Comparison of ENCODE assay signal across 8 cellular contexts in genomic region chr2:105797298-105797819, GRCh38. TPM values are rescaled to one million over a fixed set of nuclear protein-coding genes. Genes with fewer than 3 reads are reported as not detected.
DNase-seq lines count a peak whose midpoint lies in the region; ATAC-seq and TF ChIP-seq lines count a peak whose summit lies in the region.

No MANE protein-coding gene starts in this region.

- peak overlapping the region; percentile 76 for H3K27ac ChIP-seq in epithelial cell of prostate
- peak overlapping the region in 3 of 4 donors; percentile 16 to 35 (median 34) for H3K27ac ChIP-seq in gastrocnemius medialis

- in situ Hi-C loops in gastrocnemius medialis (cut with MboI; ENCODE audit: low sequenced_read_pairs in 4 of 4), result no loop called here

- no peaks in the 10 kb centered on the region for H3K27me3 ChIP-seq in gastrocnemius medialis

- H3K4me3 ChIP-seq in gastrocnemius medialis, result no peak overlapping the region

- no peak for TF ChIP-seq POLR2A in gastrocnemius medialis (IDR thresholded peaks at IDR 0.05)

- no peaks in the 10 kb centered on the region for H3K9me3 ChIP-seq in gastrocnemius medialis

- peak; percentile 47 for ATAC-seq in HG02763 (IDR thresholded peaks at IDR 0.05; ENCODE audit: unreplicated experiment)
- ATAC-seq in gastrocnemius medialis, result peak; percentile 34 to 72

- peaks cover 55 to 72% of the 10 kb centered on the region in 2 donors for H3K4me1 ChIP-seq in gastrocnemius medialis

- DNase-seq in activated CD4-positive, alpha-beta T cell treated with anti-CD3 and anti-CD28 coated beads for 48 hours, result peak; percentile 53
- no peak for DNase-seq in activated CD4-positive, alpha-beta T cell treated with anti-CD3 and anti-CD28 coated beads, Interleukin-2, amount 50 U/mL, for 4 hours
- peak; percentile 93 for DNase-seq in NOMO-1 treated with dmso at 0.1 percent for 144 hours (lab: John Stamatoyannopoulos, UW; ENCODE audit: unreplicated experiment)
- DNase-seq in epithelial cell of prostate (ENCODE audit: low read depth, low spot score), result no peak
- DNase-seq in gastrocnemius medialis, result no peak
- no peak for DNase-seq in kidney glomerular epithelial cell (lab: John Stamatoyannopoulos, UW)
- DNase-seq in SHP77 treated with DMSO at 0.1 percent for 48 hours (lab: John Stamatoyannopoulos, UW), result no peak

- H3K36me3 ChIP-seq in gastrocnemius medialis, result no peaks in the 10 kb centered on the region

- intact Hi-C loops in gastrocnemius medialis (cut with DNase I; ENCODE audit: low total_unique reads), result no loop called here

- no peak for TF ChIP-seq CTCF in gastrocnemius medialis (IDR thresholded peaks at IDR 0.05 in 4 of 5, conservative IDR thresholded peaks at IDR 0.05 in 1 of 5)

RNA-seq across cellular contexts. Expression of gene NCK2, which starts 52.6 kb away (rescaled TPM):
- total RNA-seq in gastrocnemius medialis, result 10 to 100 TPM; 46.7 to 86.1 (median 57.9) TPM

Comparison
In these comparisons a context has a peak if more than half of its experiments do, and no peak if none do; other contexts are left out.
1. DNase-seq: peak in activated CD4-positive, alpha-beta T cell treated with anti-CD3 and anti-CD28 coated beads for 48 hours (single experiment) and NOMO-1 treated with dmso at 0.1 percent for 144 hours (single experiment); none in activated CD4-positive, alpha-beta T cell treated with anti-CD3 and anti-CD28 coated beads, Interleukin-2, amount 50 U/mL, for 4 hours (0 of 2), epithelial cell of prostate (single experiment), gastrocnemius medialis (0 of 2), kidney glomerular epithelial cell (single experiment) and SHP77 treated with DMSO at 0.1 percent for 48 hours (single experiment).